In the genomic region with DNA sequence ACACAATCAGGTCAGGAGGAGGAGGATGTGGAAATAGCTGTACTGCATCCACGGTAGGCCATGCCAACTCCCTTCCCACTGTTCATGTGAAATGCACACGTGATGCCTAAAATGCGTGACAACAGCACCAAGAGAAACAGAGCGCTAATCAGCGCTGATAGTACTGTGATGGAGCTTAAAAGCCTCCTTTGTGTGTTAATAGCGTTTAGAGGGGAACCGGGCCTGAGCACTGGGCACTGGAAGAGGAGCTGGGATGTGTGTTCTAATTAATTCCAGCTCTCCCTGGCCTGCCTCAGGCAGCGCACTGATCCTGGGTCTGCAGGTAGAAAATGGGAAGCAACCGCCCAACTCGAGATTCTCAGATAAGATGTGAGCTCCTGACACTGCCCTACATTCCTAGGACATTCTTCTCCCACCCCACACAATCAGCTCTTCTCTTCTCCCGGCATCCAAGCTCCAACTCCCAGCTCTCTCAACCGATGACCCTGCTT, we compare ENCODE assay signal across 20 cellular contexts. TPM values are rescaled to one million over a fixed set of nuclear protein-coding genes. Genes with fewer than 3 reads are reported as not detected.
DNase-seq lines count a peak whose midpoint lies in the region; TF ChIP-seq lines count a peak whose summit lies in the region.
"Had no signal": no experiment of that assay in that cellular context is flagged by ENCODE, and none has a peak within 500 bp of the region (broad histone marks: within the 10 kb centered on the region; RNA-seq: fewer than 3 reads in every experiment).

No MANE protein-coding gene starts in this region.

- no peak overlapping the region for H4K5ac ChIP-seq in H9 (ENCODE audit: insufficient read length, low read depth, low read length)

- H4K8ac ChIP-seq in H9 (replicated peaks; ENCODE audit: insufficient read length, low read depth, low read length) (no peak overlapping the region), neuronal stem cell (ENCODE audit: low read depth, low read length) (no peak overlapping the region)

- H3K4ac ChIP-seq in H9 (ENCODE audit: low read depth, low read length) (no peak overlapping the region), neuronal stem cell (ENCODE audit: low read length) (no peak overlapping the region)

- intact Hi-C loops in Caco-2 (cut with micrococcal nuclease; ENCODE audit: unreplicated experiment) (loop anchor here (1.0 kb wide), 1 partner anchor 9 kb away; no protein-coding TSS in a partner anchor), vagina (cut with DNase I) (no loop called here)

- peak; percentile 16 to 57 for DNase-seq in Caco-2
- DNase-seq in H9, result no peak
- peak; percentile 53 for DNase-seq in endodermal cell
- DNase-seq in neuronal stem cell (ENCODE audit: low spot score), result no peak
- no peak for DNase-seq in nucleus accumbens (lab: John Stamatoyannopoulos, UW)
- no peak for DNase-seq in activated naive CD4-positive, alpha-beta T cell (lab: John Stamatoyannopoulos, UW)
- DNase-seq in vagina (ENCODE audit: extremely low spot score in 2 of 2), result no peak
- DNase-seq: activated CD4-positive, alpha-beta memory T cell treated with anti-CD3 and anti-CD28 coated beads, Interleukin-2, amount 10 ng/mL, durations not matched to agents 7 days and 5 days; amygdala; dermis blood vessel endothelial cell; kidney glomerular epithelial cell; NCI-H1092; NCI-H187 treated with DMSO at 0.1 percent for 48 hours; NCI-H345; NCI-H748 treated with DMSO at 0.1 percent for 48 hours; occipital lobe; OCI-M1; SW 1271 had no signal

- H3K36me3 Mint-ChIP-seq in Caco-2 (ENCODE audit: insufficient read depth, unreplicated experiment) (peaks cover 55% of the 10 kb centered on the region), H9 (ENCODE audit: insufficient read depth in 1 of 3, low read depth in 3 of 3) (peaks cover 8 to 66% (median 54%) of the 10 kb centered on the region in 3 experiments), endodermal cell (ENCODE audit: low read depth) (peaks cover 74% of the 10 kb centered on the region)

- no peaks in the 10 kb centered on the region for H3K79me2 ChIP-seq in H9 (ENCODE audit: insufficient read depth, low read length)

- no peak overlapping the region; the same call in 1 of the 2 replicates for H3K14ac ChIP-seq in H9 (ENCODE audit: insufficient read depth, low read length)
- H3K14ac ChIP-seq in neuronal stem cell (ENCODE audit: low read length), result no peak overlapping the region

- H3T11ph ChIP-seq in H9 (ENCODE audit: low read length), result no peak overlapping the region

- H3K4me3 Mint-ChIP-seq in Caco-2 (ENCODE audit: unreplicated experiment), result peak overlapping the region; percentile 29
- H3K4me3 Mint-ChIP-seq in H9, result no peak overlapping the region
- H3K4me3 Mint-ChIP-seq in endodermal cell, result peak overlapping the region; percentile 1
- H3K4me3 Mint-ChIP-seq: activated CD4-positive, alpha-beta memory T cell treated with anti-CD3 and anti-CD28 coated beads, Interleukin-2, amount 10 ng/mL, durations not matched to agents 7 days and 5 days; CD14-positive monocyte had no signal

- POLR2A ChIA-PET in Caco-2 (lab: Charles Lee), result interaction anchor here (0.7 kb wide), 1 partner anchor 8 kb away, joined by 4 read pairs; no protein-coding TSS in a partner anchor

- H3K4me1 ChIP-seq in Caco-2 (peaks cover 14% of the 10 kb centered on the region), H9 (ENCODE audit: insufficient read depth, low read length) (no peaks in the 10 kb centered on the region; the same call in 1 of the 2 replicates), endodermal cell (ENCODE audit: control insufficient read depth, insufficient read depth, low read length) (peaks cover 5% of the 10 kb centered on the region), neuronal stem cell (ENCODE audit: control insufficient read depth in 2 of 2, insufficient read depth in 1 of 2, low read depth in 1 of 2, low read length in 2 of 2) (peaks cover 0 to 19% of the 10 kb centered on the region in 2 donors), vagina (no peaks in the 10 kb centered on the region)

- H2AFZ ChIP-seq in H9 (ENCODE audit: low read length), result no peak overlapping the region
- no peak overlapping the region for H2AFZ ChIP-seq in neuronal stem cell (ENCODE audit: low read length)

- peak overlapping the region; percentile 79 for H3K27ac Mint-ChIP-seq in Caco-2 (ENCODE audit: unreplicated experiment)
- peak overlapping the region; percentile 20 to 79 (median 25); a peak in 5 of 7 replicates for H3K27ac Mint-ChIP-seq in H9
- H3K27ac Mint-ChIP-seq in endodermal cell, result peak overlapping the region; percentile 90

- no peak overlapping the region for H3K9ac ChIP-seq in H9 (ENCODE audit: extremely low read depth, insufficient read length, low read length)
- no peak overlapping the region for H3K9ac ChIP-seq in endodermal cell (ENCODE audit: extremely low read depth, low read length, poor library complexity, severe bottlenecking)
- H3K9ac ChIP-seq in neuronal stem cell (ENCODE audit: low read depth, low read length, poor library complexity), result no peak overlapping the region

- no peak overlapping the region for H3K4me2 ChIP-seq in H9 (ENCODE audit: insufficient read depth, insufficient read length, low read length)
- H3K4me2 ChIP-seq in neuronal stem cell (ENCODE audit: insufficient read depth, low read length, poor library complexity, severe bottlenecking), result no peak overlapping the region

- TF ChIP-seq CTCF in Caco-2 (IDR thresholded peaks at IDR 0.05; ENCODE audit: insufficient read depth in 1 of 2, low read depth in 1 of 2, low read length in 1 of 2, severe bottlenecking in 1 of 2, unreplicated experiment in 1 of 2), result no peak
- TF ChIP-seq CTCF in H9 (conservative IDR thresholded peaks at IDR 0.05), result no peak
- no peak for TF ChIP-seq CTCF in endodermal cell (conservative IDR thresholded peaks at IDR 0.05)
- no peak for TF ChIP-seq CTCF in vagina (IDR thresholded peaks at IDR 0.05)

- H3K27ac ChIP-seq in H9 (ENCODE audit: insufficient read length, low read depth, low read length), result no peak overlapping the region
- H3K27ac ChIP-seq in endodermal cell (ENCODE audit: low read depth, low read length), result no peak overlapping the region
- H3K27ac ChIP-seq in neuronal stem cell (replicated peaks; ENCODE audit: low read length), result no peak overlapping the region
- H3K27ac ChIP-seq in vagina, result no peak overlapping the region
- H3K27ac ChIP-seq: cardiac muscle cell had no signal

- H2AK5ac ChIP-seq in H9 (ENCODE audit: insufficient read length, low read length) (no peak overlapping the region), neuronal stem cell (ENCODE audit: low read depth, low read length) (no peak overlapping the region)

- no peak overlapping the region for H2BK20ac ChIP-seq in H9 (ENCODE audit: low read depth, low read length, poor library complexity, severe bottlenecking)

- CTCF ChIA-PET in Caco-2 (lab: Charles Lee), result interaction anchor here (0.9 kb wide), 1 partner anchor 21 kb away, joined by 3 read pairs; no protein-coding TSS in a partner anchor

- no peak overlapping the region for H2BK120ac ChIP-seq in H9 (ENCODE audit: low read depth, low read length, poor library complexity, severe bottlenecking)
- no peak overlapping the region for H2BK120ac ChIP-seq in neuronal stem cell (ENCODE audit: low read depth, low read length)

- no peaks in the 10 kb centered on the region for H3K23me2 ChIP-seq in H9 (ENCODE audit: insufficient read length, low read depth, low read length, poor library complexity, severe bottlenecking)

- no peaks in the 10 kb centered on the region for H4K20me1 ChIP-seq in H9 (ENCODE audit: control insufficient read depth, insufficient read depth, insufficient read length)

- no peaks in the 10 kb centered on the region for H3K9me3 ChIP-seq in Caco-2
- no peaks in the 10 kb centered on the region for H3K9me3 ChIP-seq in H9 (ENCODE audit: control insufficient read depth, low read depth, low read length)
- H3K9me3 ChIP-seq in endodermal cell (ENCODE audit: control insufficient read depth, low read length), result no peaks in the 10 kb centered on the region
- no peaks in the 10 kb centered on the region for H3K9me3 ChIP-seq in neuronal stem cell (replicated peaks in 1 of 2; ENCODE audit: control insufficient read depth in 2 of 2, insufficient read depth in 1 of 2, low read depth in 1 of 2, low read length in 2 of 2)
- H3K9me3 ChIP-seq in vagina, result no peaks in the 10 kb centered on the region

- no peak for TF ChIP-seq POLR2A in vagina (IDR thresholded peaks at IDR 0.05)

- H4K91ac ChIP-seq in H9 (ENCODE audit: insufficient read length, low read depth, low read length) (no peak overlapping the region), neuronal stem cell (ENCODE audit: low read depth, low read length, poor library complexity) (no peak overlapping the region)

- no CpG with 5 or more reads among the region's 12 CpGs for WGBS in H9 (ENCODE audit: extremely low coverage, insufficient read length, low lambda C conversion rate)
- 80 to 84% methylated on average over 8 to 12 of the region's 12 CpGs for WGBS in endodermal cell (ENCODE audit: insufficient coverage in 1 of 2, insufficient read length in 1 of 2), 2 experiments
- no CpG with 5 or more reads among the region's 12 CpGs for WGBS in neuronal stem cell (ENCODE audit: extremely low coverage in 2 of 2, insufficient read length in 2 of 2, insufficient replicate concordance in 1 of 2), 2 donors

- H3K9me3 Mint-ChIP-seq in Caco-2 (ENCODE audit: unreplicated experiment) (no peaks in the 10 kb centered on the region), H9 (no peaks in the 10 kb centered on the region), endodermal cell (no peaks in the 10 kb centered on the region)
- H3K9me3 Mint-ChIP-seq: activated CD4-positive, alpha-beta memory T cell treated with anti-CD3 and anti-CD28 coated beads, Interleukin-2, amount 10 ng/mL, durations not matched to agents 7 days and 5 days; CD14-positive monocyte had no signal

- no peaks in the 10 kb centered on the region for H3K79me1 ChIP-seq in H9 (ENCODE audit: insufficient read depth, low read depth, low read length, poor library complexity, severe bottlenecking)
- H3K79me1 ChIP-seq in neuronal stem cell (ENCODE audit: low read depth, low read length), result peaks cover 7% of the 10 kb centered on the region

- H3K27me3 ChIP-seq in Caco-2 (replicated peaks; ENCODE audit: control insufficient read depth, insufficient read depth, low read length) (no peaks in the 10 kb centered on the region), H9 (ENCODE audit: insufficient read depth, low read length) (no peaks in the 10 kb centered on the region), endodermal cell (ENCODE audit: control insufficient read depth, insufficient read depth, low read length, poor library complexity, severe bottlenecking) (no peaks in the 10 kb centered on the region), neuronal stem cell (ENCODE audit: control insufficient read depth in 3 of 3, insufficient read depth in 3 of 3, low read depth in 1 of 3, low read length in 3 of 3) (no peaks in the 10 kb centered on the region), vagina (no peaks in the 10 kb centered on the region)
- H3K27me3 ChIP-seq: cardiac muscle cell had no signal

- peaks cover 21% of the 10 kb centered on the region for H3K4me1 Mint-ChIP-seq in Caco-2 (ENCODE audit: low read depth, unreplicated experiment)
- peaks cover 6 to 10% of the 10 kb centered on the region in 2 experiments; a peak in 3 of 4 replicates for H3K4me1 Mint-ChIP-seq in H9
- peaks cover 23% of the 10 kb centered on the region for H3K4me1 Mint-ChIP-seq in endodermal cell
- H3K4me1 Mint-ChIP-seq: CD14-positive monocyte had no signal

- H3K56ac ChIP-seq in H9 (ENCODE audit: insufficient read length, low read depth, low read length), result no peak overlapping the region

- H3K18ac ChIP-seq in H9 (ENCODE audit: insufficient read length, low read depth, low read length) (no peak overlapping the region), neuronal stem cell (ENCODE audit: low read length) (peak overlapping the region; percentile 33)

- H2BK5ac ChIP-seq in H9 (ENCODE audit: insufficient read length, low read length) (no peak overlapping the region), neuronal stem cell (ENCODE audit: low read length) (no peak overlapping the region)

- H2BK12ac ChIP-seq in H9 (ENCODE audit: insufficient read length, low read depth, low read length), result no peak overlapping the region
- no peak overlapping the region for H2BK12ac ChIP-seq in neuronal stem cell (ENCODE audit: low read length)

- H3K4me3 ChIP-seq in Caco-2 (ENCODE audit: low read depth, low read length), result no peak overlapping the region
- H3K4me3 ChIP-seq in endodermal cell (ENCODE audit: low read length), result no peak overlapping the region
- no peak overlapping the region for H3K4me3 ChIP-seq in neuronal stem cell (ENCODE audit: low read length in 2 of 2)
- no peak overlapping the region for H3K4me3 ChIP-seq in vagina
- H3K4me3 ChIP-seq: cardiac muscle cell had no signal

- H3K23ac ChIP-seq in H9 (ENCODE audit: insufficient read length, low read depth, low read length) (no peak overlapping the region), neuronal stem cell (ENCODE audit: low read depth, low read length, poor library complexity) (no peak overlapping the region)

- H2BK15ac ChIP-seq in H9 (ENCODE audit: low read depth, low read length) (no peak overlapping the region), neuronal stem cell (ENCODE audit: low read length) (no peak overlapping the region)

- no TSS peak for BruUV-seq in Caco-2 (replicated peaks; lab: Mats Ljungman, UMichigan)

- H3K27me3 Mint-ChIP-seq in Caco-2 (ENCODE audit: insufficient read depth, unreplicated experiment), result no peaks in the 10 kb centered on the region
- no peaks in the 10 kb centered on the region for H3K27me3 Mint-ChIP-seq in H9 (ENCODE audit: low read depth)
- no peaks in the 10 kb centered on the region for H3K27me3 Mint-ChIP-seq in endodermal cell (ENCODE audit: insufficient read depth)
- H3K27me3 Mint-ChIP-seq: activated CD4-positive, alpha-beta memory T cell treated with anti-CD3 and anti-CD28 coated beads, Interleukin-2, amount 10 ng/mL, durations not matched to agents 7 days and 5 days had no signal

- H3K36me3 ChIP-seq in Caco-2 (ENCODE audit: control insufficient read depth, insufficient read depth, low read length) (peaks cover 1% of the 10 kb centered on the region; the same call in 1 of the 2 replicates), endodermal cell (ENCODE audit: control insufficient read depth, insufficient read depth, low read length) (peaks cover 70% of the 10 kb centered on the region), neuronal stem cell (replicated peaks in 1 of 2; ENCODE audit: control insufficient read depth in 2 of 2, insufficient read depth in 2 of 2, low read length in 2 of 2) (peaks cover 19 to 96% of the 10 kb centered on the region in 2 donors), vagina (peaks cover 0 to 20% of the 10 kb centered on the region in 2 donors)
- H3K36me3 ChIP-seq: cardiac muscle cell had no signal

RNA-seq across cellular contexts. Expression of gene DCTD, which starts 12.9 kb away (rescaled TPM):
- 70.9 and 79.0 TPM in 2 replicates for total RNA-seq in Caco-2 (2022)
- 95.5 and 100 TPM in 2 replicates for total RNA-seq in H9 (2021)
- total RNA-seq in endodermal cell, result 100 to 1,000 TPM; 104 to 111 TPM
- 80.2 TPM for polyA plus RNA-seq in endodermal cell (2013, experiment 1 of 2)
- 68.5 TPM for polyA plus RNA-seq in endodermal cell (2013, experiment 2 of 2)
- 95.6 TPM for polyA plus RNA-seq in neuronal stem cell (2013, experiment 1 of 2)
- polyA plus RNA-seq in neuronal stem cell (2013, experiment 2 of 2), result 95.4 TPM
- total RNA-seq in vagina, result 40.0 TPM

Comparison
In these comparisons a context has a peak if more than half of its experiments do, and no peak if none do; other contexts are left out.
1. DNase-seq: peak in Caco-2 (2 of 2) and endodermal cell (single experiment); none in H9 (single experiment), neuronal stem cell (single experiment), nucleus accumbens (0 of 56), activated naive CD4-positive, alpha-beta T cell (0 of 4) and vagina (0 of 2).
2. H3K27ac Mint-ChIP-seq: peak in every context shown above with its lines; median percentile 90 in endodermal cell; 79 in Caco-2; 25 in H9.
3. H3K4me3 Mint-ChIP-seq: peak in Caco-2 (single experiment) and endodermal cell (single experiment); none in H9 (0 of 2).